In genomic region chr17:57589151-57590034, GRCh38 we compare ENCODE assay signal across 28 cellular contexts.
DNase-seq lines count a peak whose midpoint lies in the region; ATAC-seq and TF ChIP-seq lines count a peak whose summit lies in the region.
"Had no signal": no experiment of that assay in that cellular context is flagged by ENCODE, and none has a peak within 500 bp of the region (broad histone marks: within the 10 kb centered on the region; RNA-seq: fewer than 3 reads in every experiment).

No MANE protein-coding gene starts in this region.

- DNase-seq in stimulated activated naive CD8-positive, alpha-beta T cell treated with anti-CD3 and anti-CD28 coated beads, Interleukin-15, amount 100 ng/mL, for 72 hours = no peak
- DNase-seq in fibroblast of the aortic adventitia (ENCODE audit: low read depth) (peak; percentile 30), trophoblast cell (no peak), aorta (peak; percentile 38 to 63), SHP77 (lab: John Stamatoyannopoulos, UW) (no peak), NCI-H446 treated with DMSO at 0.1 percent for 48 hours (lab: John Stamatoyannopoulos, UW) (no peak), GM13977 (ENCODE audit: low spot score) (no peak)
- DNase-seq: activated CD4-positive, alpha-beta T cell treated with anti-CD3 and anti-CD28 coated beads, Interleukin-2, amount 50 U/mL, for 48 hours; activated CD8-positive, alpha-beta memory T cell treated with anti-CD3 and anti-CD28 coated beads, Interleukin-2, amount 50 U/mL, for 48 hours; anterior cingulate cortex; central memory CD4-positive, alpha-beta T cell; dermis blood vessel endothelial cell; DMS53; H9; heart left ventricle; left cardiac atrium; NCI-H1105 treated with DMSO at 0.1 percent for 48 hours; NCI-H1930; NCI-H226; NCI-H748 treated with DMSO at 0.1 percent for 48 hours; stimulated activated naive CD4-positive, alpha-beta T cell treated with Interleukin-2 at 50 U/mL for 16 hours; tibial artery had no signal

- no peak overlapping the region for H3K9ac ChIP-seq in trophoblast cell (ENCODE audit: low read length)

- H3K9me3 ChIP-seq in trophoblast cell (ENCODE audit: insufficient read depth, low read depth, low read length) = peaks cover 2% of the 10 kb centered on the region
- no peaks in the 10 kb centered on the region for H3K9me3 ChIP-seq in aorta (ENCODE audit: control insufficient read depth, low read length)
- H3K9me3 ChIP-seq: A549, tibial artery had no signal

- H2BK12ac ChIP-seq in trophoblast cell (ENCODE audit: low read length) = peak overlapping the region; percentile 51

- peak overlapping the region; percentile 49 for H4K8ac ChIP-seq in trophoblast cell (ENCODE audit: low read depth, low read length)

- H3K79me2 ChIP-seq in trophoblast cell (ENCODE audit: control insufficient read depth, insufficient read depth, low read length, poor library complexity) = no peaks in the 10 kb centered on the region

- no peak overlapping the region for H3K4me2 ChIP-seq in trophoblast cell (ENCODE audit: low read length)
- H3K4me2 ChIP-seq: A549 had no signal

- H3K36me3 ChIP-seq in trophoblast cell (ENCODE audit: control insufficient read depth in 1 of 2, insufficient read depth in 2 of 2, low read length in 2 of 2) (peaks cover 0 to 2% of the 10 kb centered on the region in 2 experiments), aorta (ENCODE audit: control insufficient read depth in 1 of 2, insufficient read depth in 2 of 2, low read length in 1 of 2) (no peaks in the 10 kb centered on the region)
- H3K36me3 ChIP-seq: heart left ventricle, tibial artery had no signal

- no peak overlapping the region for H2BK120ac ChIP-seq in trophoblast cell (ENCODE audit: insufficient read depth, low read length, poor library complexity)

- H3K4me1 ChIP-seq in trophoblast cell (ENCODE audit: control insufficient read depth in 1 of 2, insufficient read depth in 2 of 2, low read length in 2 of 2) = peaks cover 13 to 21% of the 10 kb centered on the region in 2 experiments
- H3K4me1 ChIP-seq in aorta (ENCODE audit: control insufficient read depth in 1 of 2, insufficient read depth in 2 of 2, low read length in 2 of 2) = peaks cover 0 to 5% of the 10 kb centered on the region in 2 donors

- H3K27ac Mint-ChIP-seq in stimulated activated naive CD8-positive, alpha-beta T cell treated with anti-CD3 and anti-CD28 coated beads, Interleukin-15, Interleukin-2, amounts not matched to agents 100 ng/mL and 50 ng/mL, for 24 hours = peak overlapping the region; percentile 36
- H3K27ac Mint-ChIP-seq in stimulated activated naive CD8-positive, alpha-beta T cell treated with anti-CD3 and anti-CD28 coated beads, Interleukin-15, amount 100 ng/mL, for 72 hours = no peak overlapping the region
- H3K27ac Mint-ChIP-seq: activated naive CD4-positive, alpha-beta T cell treated with anti-CD3 and anti-CD28 coated beads, Interleukin-2, amount 50 U/mL, for 24 hours; B cell had no signal

- WGBS in trophoblast cell (ENCODE audit: extremely low coverage, insufficient coverage, insufficient read length) = no CpG with 5 or more reads among the region's 15 CpGs
- WGBS in aorta, 2 donors = 79 to 84% methylated on average over 15 of the region's 15 CpGs

- no peak for TF ChIP-seq CTCF in fibroblast of the aortic adventitia (IDR thresholded peaks at IDR 0.05; ENCODE audit: insufficient read depth, low read length)
- TF ChIP-seq CTCF in GM13977 (IDR thresholded peaks at IDR 0.05; ENCODE audit: extremely low read depth, insufficient read depth, missing control alignments) = no peak

- peak overlapping the region; percentile 3 for H2AFZ ChIP-seq in trophoblast cell (ENCODE audit: insufficient read depth, low read length, poor library complexity)

- no peaks in the 10 kb centered on the region for H3K27me3 Mint-ChIP-seq in stimulated activated naive CD8-positive, alpha-beta T cell treated with anti-CD3 and anti-CD28 coated beads, Interleukin-15, Interleukin-2, amounts not matched to agents 100 ng/mL and 50 ng/mL, for 24 hours
- H3K27me3 Mint-ChIP-seq in stimulated activated naive CD8-positive, alpha-beta T cell treated with anti-CD3 and anti-CD28 coated beads, Interleukin-15, amount 100 ng/mL, for 72 hours = no peaks in the 10 kb centered on the region
- H3K27me3 Mint-ChIP-seq: activated naive CD4-positive, alpha-beta T cell treated with anti-CD3 and anti-CD28 coated beads, Interleukin-2, amount 50 U/mL, for 24 hours; activated T-helper 17 cell treated with anti-CD3 and anti-CD28 coated beads, Interleukin-2, amount 50 U/mL, for 72 hours; B cell had no signal

- peak overlapping the region; percentile 39 for H3K4ac ChIP-seq in trophoblast cell (ENCODE audit: low read depth, low read length)

- in situ Hi-C loops in GM13977 (cut with MboI; ENCODE audit: low pct_unique_long_range_greater_than_20kb, low sequenced_read_pairs, unreplicated experiment) = no loop called here

- peak overlapping the region; percentile 26 for H2AK5ac ChIP-seq in trophoblast cell (ENCODE audit: low read length)

- peaks cover 17% of the 10 kb centered on the region for H3K79me1 ChIP-seq in trophoblast cell (ENCODE audit: low read length)

- H4K12ac ChIP-seq in trophoblast cell (ENCODE audit: low read depth, low read length) = no peak overlapping the region

- no peak overlapping the region for H3K23ac ChIP-seq in trophoblast cell (ENCODE audit: low read length)

- H2BK5ac ChIP-seq in trophoblast cell (ENCODE audit: low read depth, low read length, poor library complexity) = no peak overlapping the region

- H3K36me3 Mint-ChIP-seq in stimulated activated naive CD8-positive, alpha-beta T cell treated with anti-CD3 and anti-CD28 coated beads, Interleukin-15, Interleukin-2, amounts not matched to agents 100 ng/mL and 50 ng/mL, for 24 hours (ENCODE audit: low read depth) = peaks cover under 1% of the 10 kb centered on the region

- peak overlapping the region; percentile 69 for H3K18ac ChIP-seq in trophoblast cell (ENCODE audit: low read length)

- H3K4me3 Mint-ChIP-seq in stimulated activated naive CD8-positive, alpha-beta T cell treated with anti-CD3 and anti-CD28 coated beads, Interleukin-15, Interleukin-2, amounts not matched to agents 100 ng/mL and 50 ng/mL, for 24 hours = no peak overlapping the region
- H3K4me3 Mint-ChIP-seq in stimulated activated naive CD8-positive, alpha-beta T cell treated with anti-CD3 and anti-CD28 coated beads, Interleukin-15, amount 100 ng/mL, for 72 hours = no peak overlapping the region
- H3K4me3 Mint-ChIP-seq: activated naive CD4-positive, alpha-beta T cell treated with anti-CD3 and anti-CD28 coated beads, Interleukin-2, amount 50 U/mL, for 24 hours; activated T-helper 17 cell treated with anti-CD3 and anti-CD28 coated beads, Interleukin-2, amount 50 U/mL, for 72 hours; B cell; H9 had no signal

- H3K4me1 Mint-ChIP-seq in stimulated activated naive CD8-positive, alpha-beta T cell treated with anti-CD3 and anti-CD28 coated beads, Interleukin-15, Interleukin-2, amounts not matched to agents 100 ng/mL and 50 ng/mL, for 24 hours (ENCODE audit: low read depth) = no peaks in the 10 kb centered on the region
- H3K4me1 Mint-ChIP-seq in stimulated activated naive CD8-positive, alpha-beta T cell treated with anti-CD3 and anti-CD28 coated beads, Interleukin-15, amount 100 ng/mL, for 72 hours = peaks cover 17% of the 10 kb centered on the region
- H3K4me1 Mint-ChIP-seq: activated naive CD4-positive, alpha-beta T cell treated with anti-CD3 and anti-CD28 coated beads, Interleukin-2, amount 50 U/mL, for 24 hours; activated T-helper 17 cell treated with anti-CD3 and anti-CD28 coated beads, Interleukin-2, amount 50 U/mL, for 72 hours; B cell had no signal

- intact Hi-C loops in aorta (cut with DNase I) = no loop called here

- no peak for ATAC-seq in stimulated activated naive CD8-positive, alpha-beta T cell treated with anti-CD3 and anti-CD28 coated beads, Interleukin-15, amount 100 ng/mL, for 72 hours
- ATAC-seq in aorta (ENCODE audit: low FRiP score) = no peak
- ATAC-seq: A549; activated T-helper 17 cell treated with anti-CD3 and anti-CD28 coated beads, Interleukin-2, amount 50 U/mL, for 72 hours; heart left ventricle had no signal

- no peak overlapping the region for H3K4me3 ChIP-seq in fibroblast of the aortic adventitia (ENCODE audit: low read depth, low read length)
- no peak overlapping the region for H3K4me3 ChIP-seq in trophoblast cell (ENCODE audit: low read depth, low read length)
- H3K4me3 ChIP-seq in aorta (ENCODE audit: low read length in 2 of 2) = no peak overlapping the region
- H3K4me3 ChIP-seq: A549, heart left ventricle, tibial artery had no signal

- H3K9me3 Mint-ChIP-seq in stimulated activated naive CD8-positive, alpha-beta T cell treated with anti-CD3 and anti-CD28 coated beads, Interleukin-15, Interleukin-2, amounts not matched to agents 100 ng/mL and 50 ng/mL, for 24 hours = no peaks in the 10 kb centered on the region
- peaks cover 2 to 4% of the 10 kb centered on the region in 2 donors for H3K9me3 Mint-ChIP-seq in stimulated activated naive CD8-positive, alpha-beta T cell treated with anti-CD3 and anti-CD28 coated beads, Interleukin-15, amount 100 ng/mL, for 72 hours
- H3K9me3 Mint-ChIP-seq: activated naive CD4-positive, alpha-beta T cell treated with anti-CD3 and anti-CD28 coated beads, Interleukin-2, amount 50 U/mL, for 24 hours; activated T-helper 17 cell treated with anti-CD3 and anti-CD28 coated beads, Interleukin-2, amount 50 U/mL, for 72 hours; H9; neural crest cell had no signal

- peak overlapping the region; percentile 68 for H3K14ac ChIP-seq in trophoblast cell (ENCODE audit: low read length)

- H3K27ac ChIP-seq in trophoblast cell (ENCODE audit: low read depth, low read length) (peak overlapping the region; percentile 87), aorta (ENCODE audit: low read depth in 1 of 2, low read length in 2 of 2) (peak overlapping the region in 1 of 2 donors; percentile 60)
- H3K27ac ChIP-seq: A549, heart left ventricle, tibial artery had no signal

- peak overlapping the region; percentile 71 for H4K91ac ChIP-seq in trophoblast cell (ENCODE audit: low read depth, low read length)

- H3K27me3 ChIP-seq in trophoblast cell (ENCODE audit: insufficient read depth, low read length) = no peaks in the 10 kb centered on the region
- H3K27me3 ChIP-seq in aorta (ENCODE audit: control insufficient read depth in 1 of 2, insufficient read depth in 2 of 2, low read length in 1 of 2) = no peaks in the 10 kb centered on the region
- H3K27me3 ChIP-seq: heart left ventricle, tibial artery had no signal

Comparison
In these comparisons a context has a peak if more than half of its experiments do, and no peak if none do; other contexts are left out.
1. DNase-seq: peak in fibroblast of the aortic adventitia (single experiment) and aorta (2 of 2); none in stimulated activated naive CD8-positive, alpha-beta T cell treated with anti-CD3 and anti-CD28 coated beads, Interleukin-15, amount 100 ng/mL, for 72 hours (0 of 2), trophoblast cell (0 of 2), SHP77 (0 of 2), NCI-H446 treated with DMSO at 0.1 percent for 48 hours (single experiment) and GM13977 (single experiment).